ENCODE assay signal across 1 cellular context in the genomic region with DNA sequence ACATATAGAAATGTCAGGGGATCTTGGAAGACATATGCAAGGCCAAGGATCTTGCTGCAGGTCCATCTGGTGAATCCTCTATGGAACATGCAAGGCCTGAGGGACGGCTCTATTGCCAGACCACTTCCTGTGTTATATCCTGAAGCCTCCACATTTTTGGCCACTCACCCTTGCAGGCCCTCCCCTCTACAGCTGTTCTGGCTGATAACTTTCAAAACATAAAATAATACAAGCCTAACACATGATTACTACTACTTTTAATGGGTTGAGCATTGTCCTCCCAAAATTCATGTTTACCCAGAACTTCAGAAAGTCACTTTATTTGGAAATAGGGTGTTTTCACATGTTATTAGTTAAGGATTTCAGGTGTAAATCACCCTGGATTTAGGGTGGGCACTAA.
TF ChIP-seq lines count a peak whose summit lies in the region.

No MANE protein-coding gene starts in this region.

TF ChIP-seq in SK-N-SH, 30 proteins besides CTCF, POLR2A, EP300 and RAD21 (continued from another document):
- TF ChIP-seq, protein P1, sequence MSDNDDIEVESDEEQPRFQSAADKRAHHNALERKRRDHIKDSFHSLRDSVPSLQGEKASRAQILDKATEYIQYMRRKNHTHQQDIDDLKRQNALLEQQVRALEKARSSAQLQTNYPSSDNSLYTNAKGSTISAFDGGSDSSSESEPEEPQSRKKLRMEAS (IDR thresholded peaks at IDR 0.05; ENCODE audit: low read depth) = no peak
TF ChIP-seq in SK-N-SH: peak in this region for 0.
